ENCODE assay signal across 8 cellular contexts in the genomic region with DNA sequence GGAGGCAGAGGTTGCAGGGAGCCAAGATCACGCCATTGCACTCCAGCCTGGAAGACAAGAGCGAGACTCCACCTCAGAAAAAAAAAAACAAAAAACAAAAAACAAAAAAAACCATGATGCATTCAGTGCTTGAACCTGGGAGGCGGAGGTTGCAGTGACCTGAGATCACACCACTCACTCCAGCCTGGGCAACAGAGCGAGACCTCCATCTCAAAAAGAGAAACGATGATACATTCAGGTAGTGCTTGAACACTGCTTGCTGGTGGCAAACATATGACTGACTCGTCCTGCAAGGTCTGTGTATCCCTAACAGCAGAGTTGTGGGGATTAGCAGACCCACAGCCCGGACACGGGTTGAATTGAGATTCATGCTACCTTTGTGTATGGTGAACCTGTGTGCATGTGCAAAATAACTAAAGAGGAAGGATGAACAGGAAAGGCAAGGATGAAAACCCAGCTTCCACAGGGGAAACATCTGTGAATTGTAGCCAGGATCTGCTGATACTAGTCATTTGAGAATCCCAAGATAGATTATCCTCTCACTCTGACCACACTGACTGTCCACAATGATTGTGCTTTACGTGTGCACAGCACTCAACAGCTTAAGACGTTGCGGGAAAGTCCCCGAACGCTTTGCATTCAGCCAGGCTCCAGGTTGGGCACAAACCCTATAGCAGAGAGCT. TPM values are rescaled to one million over a fixed set of nuclear protein-coding genes. Genes with fewer than 3 reads are reported as not detected.
DNase-seq lines count a peak whose midpoint lies in the region; ATAC-seq and FAIRE-seq lines count a peak whose summit lies in the region.

No MANE protein-coding gene starts in this region.

- peak overlapping the region; percentile 0 for H3K27ac ChIP-seq in layer of hippocampus (ENCODE audit: low read depth, low read length)
- H3K27ac ChIP-seq in small intestine (ENCODE audit: low read depth in 1 of 2, low read length in 1 of 2): peak overlapping the region in 1 of 2 donors; percentile 89

- WGBS in small intestine, 3 donors: 74 to 83% (median 79%) methylated on average over 13 of the region's 13 CpGs

- peaks cover 6 to 23% of the 10 kb centered on the region in 2 donors for H3K4me1 ChIP-seq in small intestine (ENCODE audit: control insufficient read depth in 2 of 2, insufficient read depth in 1 of 2, low read depth in 1 of 2, low read length in 1 of 2)

- intact Hi-C loops in left colon (cut with DNase I, micrococcal nuclease): no loop called here

- H3K4me3 ChIP-seq in GM08714 (ENCODE audit: low read length): peak overlapping the region; percentile 2; the same call in 1 of the 2 replicates
- no peak overlapping the region for H3K4me3 ChIP-seq in small intestine (ENCODE audit: low read depth in 1 of 2, low read length in 2 of 2)

- ATAC-seq in GM21447 (IDR thresholded peaks at IDR 0.05; ENCODE audit: unreplicated experiment): peak; percentile 62
- no peak for ATAC-seq in left colon
- no peak for ATAC-seq in GM19324 (IDR thresholded peaks at IDR 0.05; ENCODE audit: low FRiP score, unreplicated experiment)

- FAIRE-seq in HTR-8/SVneo (lab: Jason Lieb, UNC) (peak; percentile 65), small intestine (lab: Jason Lieb, UNC) (no peak)

- no peaks in the 10 kb centered on the region for H3K36me3 ChIP-seq in small intestine (ENCODE audit: control insufficient read depth in 2 of 2, insufficient read depth in 2 of 2, low read length in 2 of 2)

- no peaks in the 10 kb centered on the region for H3K9me3 ChIP-seq in small intestine (ENCODE audit: control insufficient read depth, low read depth)

- no peak for DNase-seq in HTR-8/SVneo (ENCODE audit: insufficient read length, low spot score)
- no peak for DNase-seq in left colon
- no peak for DNase-seq in small intestine
- DNase-seq in NCI-H1694 (lab: John Stamatoyannopoulos, UW): no peak

- H3K27me3 ChIP-seq in layer of hippocampus (ENCODE audit: control insufficient read depth, insufficient read depth, low read length) (no peaks in the 10 kb centered on the region), small intestine (ENCODE audit: control insufficient read depth in 2 of 2, insufficient read depth in 2 of 2, low read length in 2 of 2) (no peaks in the 10 kb centered on the region)

RNA-seq across cellular contexts. Expression of a gene that starts 52.4 kb away (rescaled TPM):
- total RNA-seq in left colon: 10 to 100 TPM; 18.0 to 21.3 TPM
- 10 to 100 TPM; 15.4 to 49.8 (median 15.9) TPM for polyA plus RNA-seq in small intestine

RNA-seq across cellular contexts. Expression of a gene that starts 53.0 kb away (rescaled TPM):
- 10 to 100 TPM; 16.5 to 29.6 TPM for total RNA-seq in left colon
- 10 to 100 TPM in 1 of 3 donors, 1 to 10 TPM in 2; 1.6 to 14.9 (median 6.8) TPM for polyA plus RNA-seq in small intestine
